In the genomic region with DNA sequence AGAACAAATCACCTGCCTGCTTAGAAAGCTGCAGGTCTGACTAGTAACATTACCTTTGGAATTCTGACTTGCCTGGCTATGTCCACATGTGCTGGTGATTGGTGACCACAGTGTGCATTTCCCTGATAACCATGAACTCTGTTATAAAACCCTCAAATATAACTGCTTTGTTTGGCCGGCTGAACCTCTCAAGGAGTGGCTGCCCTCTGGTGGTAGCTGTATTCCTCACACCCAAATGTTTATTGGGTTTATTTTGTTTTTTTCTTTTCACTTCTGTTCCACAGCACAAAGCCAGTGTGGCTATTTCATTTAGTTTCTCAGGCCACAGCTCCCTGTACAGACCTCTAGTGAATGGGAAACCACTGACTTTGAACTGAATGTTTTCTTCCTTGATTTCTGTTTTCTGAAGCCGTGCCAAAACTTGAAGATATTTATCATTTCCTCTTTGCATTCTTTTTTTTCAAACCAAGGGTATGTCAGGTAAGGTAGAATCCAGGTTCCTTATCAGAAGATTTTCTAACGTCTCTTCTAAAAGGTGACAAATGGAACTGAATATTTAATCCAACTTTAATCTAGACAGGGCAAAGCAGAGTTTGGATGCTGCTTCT, we compare ENCODE assay signal across 9 cellular contexts.
DNase-seq lines count a peak whose midpoint lies in the region; ATAC-seq and TF ChIP-seq lines count a peak whose summit lies in the region.
"Had no signal": no experiment of that assay in that cellular context is flagged by ENCODE, and none has a peak within 500 bp of the region (broad histone marks: within the 10 kb centered on the region; RNA-seq: fewer than 3 reads in every experiment).

No MANE protein-coding gene starts in this region.

- TF ChIP-seq CTCF in LNCaP clone FGC (IDR thresholded peaks at IDR 0.05; ENCODE audit: control insufficient read depth, extremely low read depth, insufficient read depth) (peak; percentile 59), Peyer's patch (IDR thresholded peaks at IDR 0.05) (peak in 4 of 6 experiments; percentile 42 to 47 (median 44)), stomach (IDR thresholded peaks at IDR 0.05) (peak in 5 of 7 experiments; percentile 39 to 73 (median 50))

- no peaks in the 10 kb centered on the region for H3K36me3 Mint-ChIP-seq in activated CD8-positive, alpha-beta memory T cell treated with anti-CD3 and anti-CD28 coated beads, Interleukin-2, amount 10 ng/mL, durations not matched to agents 7 days and 5 days

- H3K4me3 ChIP-seq in HAP-1 = no peak overlapping the region
- no peak overlapping the region for H3K4me3 ChIP-seq in LNCaP clone FGC (ENCODE audit: low read depth, low read length)
- no peak overlapping the region for H3K4me3 ChIP-seq in Peyer's patch
- H3K4me3 ChIP-seq in stomach = no peak overlapping the region

- H3K9me3 ChIP-seq in HAP-1 = no peaks in the 10 kb centered on the region
- no peaks in the 10 kb centered on the region for H3K9me3 ChIP-seq in Peyer's patch
- no peaks in the 10 kb centered on the region for H3K9me3 ChIP-seq in stomach

- ATAC-seq in activated CD8-positive, alpha-beta memory T cell treated with anti-CD3 and anti-CD28 coated beads, Interleukin-2, amount 10 ng/mL, durations not matched to agents 7 days and 5 days = no peak
- ATAC-seq in left lobe of liver = peak; percentile 98

- TF ChIP-seq EP300 in stomach (IDR thresholded peaks at IDR 0.05) = no peak

- intact Hi-C loops in stomach (cut with DNase I; ENCODE audit: low total_unique reads) = no loop called here

- H3K27ac ChIP-seq in Peyer's patch (no peak overlapping the region), stomach (no peak overlapping the region)

- H3K4me3 Mint-ChIP-seq in activated CD8-positive, alpha-beta memory T cell treated with anti-CD3 and anti-CD28 coated beads, Interleukin-2, amount 10 ng/mL, durations not matched to agents 7 days and 5 days = no peak overlapping the region
- H3K4me3 Mint-ChIP-seq: dendritic cell treated with granulocyte-macrophage colony-stimulating factor and Interleukin-4, amounts not matched to agents 40 ng/mL and 50 ng/mL, for 4 days had no signal

- DNase-seq in activated CD8-positive, alpha-beta memory T cell treated with anti-CD3 and anti-CD28 coated beads, Interleukin-2, amount 10 ng/mL, durations not matched to agents 7 days and 5 days = peak; percentile 40
- no peak for DNase-seq in activated CD8-positive, alpha-beta memory T cell treated with anti-CD3 and anti-CD28 coated beads for 24 hours
- DNase-seq in HAP-1 (ENCODE audit: low spot score in 2 of 2) = peak; percentile 63 to 75
- DNase-seq in LNCaP clone FGC (ENCODE audit: low read depth) = no peak
- DNase-seq in Peyer's patch = peak in 2 of 3 donors; percentile 16 to 53
- DNase-seq in cerebellar cortex (ENCODE audit: low spot score) = peak; percentile 46
- peak; percentile 48 for DNase-seq in left lobe of liver (ENCODE audit: low spot score)
- peak; percentile 53 for DNase-seq in stomach

- no peaks in the 10 kb centered on the region for H3K36me3 ChIP-seq in HAP-1 (replicated peaks)
- no peaks in the 10 kb centered on the region for H3K36me3 ChIP-seq in Peyer's patch
- H3K36me3 ChIP-seq in stomach = no peaks in the 10 kb centered on the region

- WGBS in stomach, 5 donors = 14 to 19% (median 15%) methylated on average over 3 of the region's 3 CpGs

- H3K4me1 ChIP-seq in HAP-1 = peaks cover 19% of the 10 kb centered on the region
- H3K4me1 ChIP-seq in Peyer's patch = no peaks in the 10 kb centered on the region
- H3K4me1 ChIP-seq in stomach = no peaks in the 10 kb centered on the region

- H3K9me3 Mint-ChIP-seq in activated CD8-positive, alpha-beta memory T cell treated with anti-CD3 and anti-CD28 coated beads, Interleukin-2, amount 10 ng/mL, durations not matched to agents 7 days and 5 days (ENCODE audit: low read depth) = no peaks in the 10 kb centered on the region
- H3K9me3 Mint-ChIP-seq: dendritic cell treated with granulocyte-macrophage colony-stimulating factor and Interleukin-4, amounts not matched to agents 40 ng/mL and 50 ng/mL, for 4 days had no signal

- no peak for TF ChIP-seq POLR2A in Peyer's patch (IDR thresholded peaks at IDR 0.05)
- TF ChIP-seq POLR2A in stomach (IDR thresholded peaks at IDR 0.05) = no peak

- no peaks in the 10 kb centered on the region for H3K4me1 Mint-ChIP-seq in activated CD8-positive, alpha-beta memory T cell treated with anti-CD3 and anti-CD28 coated beads, Interleukin-2, amount 10 ng/mL, durations not matched to agents 7 days and 5 days

- CTCF ChIA-PET in activated CD8-positive, alpha-beta memory T cell treated with anti-CD3 and anti-CD28 coated beads, Interleukin-2, amount 10 ng/mL, durations not matched to agents 7 days and 5 days (lab: Charles Lee) = interaction anchor here (0.9 to 1.1 kb wide), 2 partner anchors 18 to 1314 kb away, joined by 3 to 5 read pairs; partner anchors contain the start of gene CCDC85A

- no peaks in the 10 kb centered on the region for H3K27me3 Mint-ChIP-seq in activated CD8-positive, alpha-beta memory T cell treated with anti-CD3 and anti-CD28 coated beads, Interleukin-2, amount 10 ng/mL, durations not matched to agents 7 days and 5 days
- H3K27me3 Mint-ChIP-seq: dendritic cell treated with granulocyte-macrophage colony-stimulating factor and Interleukin-4, amounts not matched to agents 40 ng/mL and 50 ng/mL, for 4 days had no signal

- no peak overlapping the region for H3K27ac Mint-ChIP-seq in activated CD8-positive, alpha-beta memory T cell treated with anti-CD3 and anti-CD28 coated beads, Interleukin-2, amount 10 ng/mL, durations not matched to agents 7 days and 5 days
- H3K27ac Mint-ChIP-seq: dendritic cell treated with granulocyte-macrophage colony-stimulating factor and Interleukin-4, amounts not matched to agents 40 ng/mL and 50 ng/mL, for 4 days had no signal

- H3K27me3 ChIP-seq in HAP-1 (ENCODE audit: low read depth) = no peaks in the 10 kb centered on the region
- no peaks in the 10 kb centered on the region for H3K27me3 ChIP-seq in Peyer's patch
- no peaks in the 10 kb centered on the region for H3K27me3 ChIP-seq in stomach

- in situ Hi-C loops in HAP-1 (cut with MboI; ENCODE audit: low sequenced_read_pairs) = no loop called here

Comparison
In these comparisons a context has a peak if more than half of its experiments do, and no peak if none do; other contexts are left out.
1. DNase-seq: peak in activated CD8-positive, alpha-beta memory T cell treated with anti-CD3 and anti-CD28 coated beads, Interleukin-2, amount 10 ng/mL, durations not matched to agents 7 days and 5 days (single experiment), HAP-1 (2 of 2), Peyer's patch (2 of 3), cerebellar cortex (single experiment), left lobe of liver (single experiment) and stomach (single experiment); none in activated CD8-positive, alpha-beta memory T cell treated with anti-CD3 and anti-CD28 coated beads for 24 hours (single experiment) and LNCaP clone FGC (single experiment).
2. Peak in every context shown above with its lines, with median percentiles within 50 percentile points of each other: CTCF ChIP-seq.